23 cellular contexts compared by ENCODE assay signal in genomic region chr1:7560601-7561181, GRCh38.
"Had no signal": no experiment of that assay in that cellular context is flagged by ENCODE, and none has a peak within 500 bp of the region (broad histone marks: within the 10 kb centered on the region; RNA-seq: fewer than 3 reads in every experiment).

No MANE protein-coding gene starts in this region.

- H3K9me3 ChIP-seq: ascending aorta, left ventricle myocardium inferior, transverse colon, vagina had no signal

- H3K36me3 Mint-ChIP-seq: activated naive CD4-positive, alpha-beta T cell treated with anti-CD3 and anti-CD28 coated beads, Interleukin-2, amount 50 U/mL, for 72 hours; immature natural killer cell; memory B cell; WTC11 had no signal

- H3K9me3 Mint-ChIP-seq: activated naive CD4-positive, alpha-beta T cell treated with anti-CD3 and anti-CD28 coated beads, Interleukin-2, amount 50 U/mL, for 72 hours; immature natural killer cell; memory B cell; nephron progenitor cell; stimulated activated naive CD8-positive, alpha-beta T cell treated with anti-CD3 and anti-CD28 coated beads, Interleukin-15, amount 100 ng/mL, for 72 hours; WTC11 had no signal

- H3K4me3 Mint-ChIP-seq: activated CD4-positive, alpha-beta T cell treated with anti-CD3 and anti-CD28 coated beads for 36 hours; immature natural killer cell; memory B cell; nephron progenitor cell; stimulated activated naive CD8-positive, alpha-beta T cell treated with anti-CD3 and anti-CD28 coated beads, Interleukin-15, amount 100 ng/mL, for 72 hours; WTC11 had no signal

- H3K27ac Mint-ChIP-seq: activated CD4-positive, alpha-beta T cell treated with anti-CD3 and anti-CD28 coated beads for 36 hours; activated naive CD4-positive, alpha-beta T cell treated with anti-CD3 and anti-CD28 coated beads, Interleukin-2, amount 50 U/mL, for 72 hours; immature natural killer cell; memory B cell; nephron progenitor cell; progenitor cell of endocrine pancreas; stimulated activated naive CD8-positive, alpha-beta T cell treated with anti-CD3 and anti-CD28 coated beads, Interleukin-15, amount 100 ng/mL, for 72 hours; WTC11 had no signal

- H3K4me3 ChIP-seq: ascending aorta, hepatocyte, left ventricle myocardium inferior, transverse colon, vagina had no signal

- H3K27me3 ChIP-seq: ascending aorta, brain microvascular endothelial cell, hepatocyte, transverse colon, vagina had no signal

- DNase-seq: activated CD4-positive, alpha-beta T cell treated with anti-CD3 and anti-CD28 coated beads, Interleukin-2, amount 50 U/mL, for 4 hours; activated CD8-positive, alpha-beta memory T cell treated with anti-CD3 and anti-CD28 coated beads for 24 hours; activated gamma-delta T cell treated with Interleukin-2 at 50 U/mL for 16 hours; brain microvascular endothelial cell; caudate nucleus; effector CD8-positive, alpha-beta T cell; foreskin fibroblast; immature natural killer cell; kidney glomerular epithelial cell; left ventricle myocardium inferior; retina; stimulated activated naive CD8-positive, alpha-beta T cell treated with anti-CD3 and anti-CD28 coated beads, Interleukin-15, amount 100 ng/mL, for 72 hours; T-helper 1 cell; transverse colon had no signal

- H2AFZ ChIP-seq: hepatocyte had no signal

- H3K4me2 ChIP-seq: hepatocyte had no signal

- H3K36me3 ChIP-seq: ascending aorta, brain microvascular endothelial cell, left ventricle myocardium inferior, transverse colon, vagina had no signal

- H3K4me1 ChIP-seq: transverse colon, vagina had no signal

- H3K4me1 Mint-ChIP-seq: activated CD4-positive, alpha-beta T cell treated with anti-CD3 and anti-CD28 coated beads for 36 hours; immature natural killer cell had no signal

- H3K27ac ChIP-seq: ascending aorta, brain microvascular endothelial cell, hepatocyte, left ventricle myocardium inferior, transverse colon, vagina had no signal
